Comparison of ENCODE assay signal across 23 cellular contexts in genomic region chr9:135823036-135823435, GRCh38.
"Had no signal": no experiment of that assay in that cellular context is flagged by ENCODE, and none has a peak within 500 bp of the region (broad histone marks: within the 10 kb centered on the region; RNA-seq: fewer than 3 reads in every experiment).

No MANE protein-coding gene starts in this region.

- H3K4me3 Mint-ChIP-seq: immature natural killer cell; naive thymus-derived CD8-positive, alpha-beta T cell had no signal

- DNase-seq: colonic mucosa; dermis blood vessel endothelial cell; effector memory CD4-positive, alpha-beta T cell; erythroblast; esophagus squamous epithelium; foreskin melanocyte; hypothalamus; immature natural killer cell; islet precursor cell; kidney glomerular epithelial cell; left colon; left ventricle myocardium inferior; mammary epithelial cell; mesendoderm; naive thymus-derived CD8-positive, alpha-beta T cell; stimulated activated CD4-positive, alpha-beta T cell treated with anti-CD3 and anti-CD28 coated beads, Interleukin-12 subunit alpha, Interleukin-12 subunit beta, amount 100 ng/mL, for 4 hours; stimulated activated CD4-positive, alpha-beta T cell treated with anti-CD3 and anti-CD28 coated beads, Interleukin-1b, Interleukin-23, amount 100 ng/mL, for 48 hours; stimulated activated CD4-positive, alpha-beta T cell treated with anti-CD3 and anti-CD28 coated beads, Interleukin-4, amount 100 ng/mL, for 1 hour; stimulated activated CD8-positive, alpha-beta memory T cell treated with anti-CD3 and anti-CD28 coated beads, Interleukin-4, amount 100 ng/mL, for 48 hours; stimulated activated naive CD4-positive, alpha-beta T cell treated with Interleukin-2 at 50 U/mL for 16 hours; thyroid gland; trophoblast cell had no signal

- ATAC-seq: left colon; naive thymus-derived CD8-positive, alpha-beta T cell; sciatic nerve had no signal

- H3K4me1 Mint-ChIP-seq: immature natural killer cell had no signal

- H3K27me3 Mint-ChIP-seq: naive thymus-derived CD8-positive, alpha-beta T cell had no signal
